ENCODE assay signal across 24 cellular contexts in genomic region chr7:1646391-1646790, GRCh38. TPM values are rescaled to one million over a fixed set of nuclear protein-coding genes. Genes with fewer than 3 reads are reported as not detected.
A peak's percentile ranks its signal among the peaks of the same experiment; 100 is the strongest.
DNase-seq lines count a peak whose midpoint lies in the region; ATAC-seq, FAIRE-seq and TF ChIP-seq lines count a peak whose summit lies in the region.
"Had no signal": no experiment of that assay in that cellular context is flagged by ENCODE, and none has a peak within 500 bp of the region (broad histone marks: within the 10 kb centered on the region; RNA-seq: fewer than 3 reads in every experiment).

No MANE protein-coding gene starts in this region.

- POLR2A ChIA-PET in HepG2 (lab: Yijun Ruan, JAX): no interaction called here

- H3K9ac ChIP-seq in BLaER1 treated with 17β-estradiol and CSF1 and Interleukin-3, amounts not matched to agents 10 nM and 100 nM: peak overlapping the region in 7 of 11 experiments; percentile 20 to 74 (median 64); a peak in 12 of 22 replicates
- no peak overlapping the region for H3K9ac ChIP-seq in HepG2 (ENCODE audit: insufficient read depth, low read depth, low read length)

- intact Hi-C loops in HepG2 (cut with micrococcal nuclease; ENCODE audit: unreplicated experiment): no loop called here
- intact Hi-C loops in psoas muscle (cut with DNase I): no loop called here

- peak overlapping the region; percentile 82 to 99 (median 87) for H3K4me2 ChIP-seq in BLaER1 treated with 17β-estradiol and CSF1 and Interleukin-3, amounts not matched to agents 10 nM and 100 nM
- 0 out of 2 replicates have a peak overlapping the region, but pooled peaks have one; percentile 7 for H3K4me2 ChIP-seq in HepG2 (ENCODE audit: low read depth, low read length)

- ATAC-seq in HepG2: no peak
- no peak for ATAC-seq in psoas muscle
- ATAC-seq in HG02840 (IDR thresholded peaks at IDR 0.05; ENCODE audit: low FRiP score, unreplicated experiment): no peak
- ATAC-seq in GM19452 (IDR thresholded peaks at IDR 0.05; ENCODE audit: unreplicated experiment): no peak
- ATAC-seq: HCT116, SK-N-SH treated with all-trans-retinoic acid at 6 μM for 48 hours had no signal

- DNase-seq in WERI-Rb-1 (no peak), HepG2 (ENCODE audit: low spot score) (no peak), psoas muscle (no peak), NCI-H510A (lab: John Stamatoyannopoulos, UW) (no peak)
- DNase-seq: CD8-positive, alpha-beta memory T cell; DMS79 treated with DMSO at 0.1 percent for 48 hours; GF-D8; Kasumi-1; MV-4-11; NCI-H1105; NCI-H146; NCI-H1930; NCI-H2107; NCI-H774; SIG-M5 had no signal

- H4K20me1 ChIP-seq in BLaER1 treated with 17β-estradiol and CSF1 and Interleukin-3, amounts not matched to agents 10 nM and 100 nM: peaks cover 0 to 55% (median 0%) of the 10 kb centered on the region in 11 experiments; a peak in 5 of 22 replicates
- no peaks in the 10 kb centered on the region for H4K20me1 ChIP-seq in HepG2 (ENCODE audit: insufficient read depth, low read length)

- no peaks in the 10 kb centered on the region for H3K36me3 ChIP-seq in BLaER1 treated with 17β-estradiol and CSF1 and Interleukin-3, amounts not matched to agents 10 nM and 100 nM
- H3K36me3 ChIP-seq in WERI-Rb-1 (no peaks in the 10 kb centered on the region), HepG2 (replicated peaks in 1 of 2; ENCODE audit: control insufficient read depth in 1 of 2, insufficient read depth in 2 of 2, low read length in 2 of 2) (no peaks in the 10 kb centered on the region), psoas muscle (ENCODE audit: insufficient read depth in 1 of 2, low read depth in 1 of 2) (no peaks in the 10 kb centered on the region)

- peak overlapping the region in 3 of 10 experiments; percentile 36 to 58 (median 54); a peak in 4 of 20 replicates for H3K4me3 ChIP-seq in BLaER1 treated with 17β-estradiol and CSF1 and Interleukin-3, amounts not matched to agents 10 nM and 100 nM
- no peak overlapping the region for H3K4me3 ChIP-seq in WERI-Rb-1 (ENCODE audit: low read depth, low read length)
- no peak overlapping the region for H3K4me3 ChIP-seq in HepG2 (replicated peaks in 1 of 3; ENCODE audit: insufficient read depth in 1 of 3, low read depth in 2 of 3, low read length in 3 of 3)
- no peak overlapping the region for H3K4me3 ChIP-seq in psoas muscle

- BruUV-seq in HepG2 (replicated peaks; lab: Mats Ljungman, UMichigan): no TSS peak

- no peak for TF ChIP-seq EP300 in HepG2 (IDR thresholded peaks at IDR 0.05; ENCODE audit: low read depth in 2 of 2, low read length in 2 of 2)
- TF ChIP-seq EP300 in HepG2 (CRISPR knock-in tag; IDR thresholded peaks at IDR 0.05; ENCODE audit: borderline replicate concordance): no peak

- no peaks in the 10 kb centered on the region for H3K79me2 ChIP-seq in HepG2 (ENCODE audit: insufficient read depth, low read length)

- TF ChIP-seq POLR2A in HepG2 (IDR thresholded peaks at IDR 0.05; ENCODE audit: insufficient read depth in 1 of 2, low read depth in 2 of 2, low read length in 2 of 2): no peak

- in situ Hi-C loops in HepG2 (cut with HindIII; ENCODE audit: extremely low pct_ligation_motif_present, low pct_unique_long_range_greater_than_20kb): no loop called here

- CTCF ChIA-PET in HepG2 (lab: Yijun Ruan, JAX; ENCODE audit: low intra/inter-chr PET ratio, low total read pairs): no interaction called here

- TF ChIP-seq CTCF in WERI-Rb-1 (IDR thresholded peaks at IDR 0.05; ENCODE audit: low read depth, low read length) (no peak), HepG2 (CRISPR knock-in tag; IDR thresholded peaks at IDR 0.05) (no peak), psoas muscle (IDR thresholded peaks at IDR 0.05) (no peak)

- WGBS in HepG2 (ENCODE audit: low lambda C conversion rate): 25% methylated on average over 6 of the region's 8 CpGs
- 82 to 84% (median 83%) methylated on average over 8 of the region's 8 CpGs for WGBS in psoas muscle, 3 donors

- peaks cover 34 to 98% (median 97%) of the 10 kb centered on the region in 10 experiments for H3K4me1 ChIP-seq in BLaER1 treated with 17β-estradiol and CSF1 and Interleukin-3, amounts not matched to agents 10 nM and 100 nM
- H3K4me1 ChIP-seq in HepG2 (ENCODE audit: insufficient read depth, low read length): peaks cover 62% of the 10 kb centered on the region
- H3K4me1 ChIP-seq in psoas muscle: peaks cover 24% of the 10 kb centered on the region

- no peak for TF ChIP-seq RAD21 in HepG2 (CRISPR knock-in tag; IDR thresholded peaks at IDR 0.05)

- H3K9me3 ChIP-seq in BLaER1 treated with 17β-estradiol and CSF1 and Interleukin-3, amounts not matched to agents 10 nM and 100 nM (replicated peaks in 1 of 11): no peaks in the 10 kb centered on the region
- H3K9me3 ChIP-seq in WERI-Rb-1 (ENCODE audit: severe bottlenecking): no peaks in the 10 kb centered on the region
- H3K9me3 ChIP-seq in HepG2 (ENCODE audit: low read length): no peaks in the 10 kb centered on the region
- H3K9me3 ChIP-seq in psoas muscle: no peaks in the 10 kb centered on the region

- H2AFZ ChIP-seq in HepG2 (ENCODE audit: low read length): no peak overlapping the region

- FAIRE-seq in HepG2 (lab: Jason Lieb, UNC): no peak
- FAIRE-seq: GM12891, H1, RCC 7860 had no signal

- peaks cover 0 to 68% (median 0%) of the 10 kb centered on the region in 11 experiments; a peak in 7 of 22 replicates for H3K27me3 ChIP-seq in BLaER1 treated with 17β-estradiol and CSF1 and Interleukin-3, amounts not matched to agents 10 nM and 100 nM
- H3K27me3 ChIP-seq in WERI-Rb-1 (ENCODE audit: insufficient read depth, low read depth, severe bottlenecking) (no peaks in the 10 kb centered on the region), HepG2 (ENCODE audit: control insufficient read depth in 1 of 2, insufficient read depth in 2 of 2, low read length in 2 of 2) (peaks cover 11 to 75% of the 10 kb centered on the region in 2 experiments), psoas muscle (ENCODE audit: insufficient read depth in 3 of 3, low read length in 2 of 3) (peaks cover 0 to 3% (median 0%) of the 10 kb centered on the region in 3 donors)

- H3K27ac ChIP-seq in BLaER1 treated with 17β-estradiol and CSF1 and Interleukin-3, amounts not matched to agents 10 nM and 100 nM: peak overlapping the region in 7 of 11 experiments; percentile 40 to 79 (median 67); a peak in 11 of 22 replicates
- H3K27ac ChIP-seq in WERI-Rb-1 (peak overlapping the region; percentile 65; the same call in 1 of the 2 replicates), HepG2 (ENCODE audit: extremely low read length, insufficient read depth, low read length) (no peak overlapping the region), psoas muscle (peak overlapping the region; percentile 97)

TF ChIP-seq in HepG2, 621 proteins besides CTCF, POLR2A, EP300 and RAD21 (continues in another document):
- TF ChIP-seq HOXA7 (CRISPR knock-in tag; IDR thresholded peaks at IDR 0.05) (no peak), ZNF563 (CRISPR knock-in tag; IDR thresholded peaks at IDR 0.05) (no peak), ZNF691 (CRISPR knock-in tag; IDR thresholded peaks at IDR 0.05; ENCODE audit: borderline replicate concordance, low read depth) (no peak), ZNF225 (CRISPR knock-in tag; IDR thresholded peaks at IDR 0.05) (no peak), ATRX (CRISPR knock-in tag; IDR thresholded peaks at IDR 0.05; ENCODE audit: borderline replicate concordance) (no peak), KLF11 (CRISPR knock-in tag; IDR thresholded peaks at IDR 0.05) (no peak), HHEX (CRISPR knock-in tag; IDR thresholded peaks at IDR 0.05) (no peak), ZNF761 (CRISPR knock-in tag; conservative IDR thresholded peaks at IDR 0.05) (no peak), MEF2D (CRISPR knock-in tag; IDR thresholded peaks at IDR 0.05) (no peak)
- TF ChIP-seq, protein P1, sequence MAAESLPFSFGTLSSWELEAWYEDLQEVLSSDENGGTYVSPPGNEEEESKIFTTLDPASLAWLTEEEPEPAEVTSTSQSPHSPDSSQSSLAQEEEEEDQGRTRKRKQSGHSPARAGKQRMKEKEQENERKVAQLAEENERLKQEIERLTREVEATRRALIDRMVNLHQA (CRISPR knock-in tag; IDR thresholded peaks at IDR 0.05): no peak

RNA-seq across cellular contexts. Expression of gene ELFN1, which starts 23.7 kb away (rescaled TPM):
- total RNA-seq in HepG2 (2016; rRNA removed; fragmentation: Illumina TruSeq; extraction: Trizol) (0.13 and 0.18 TPM in 2 replicates), psoas muscle (under 1 TPM; 0.46 to 0.73 (median 0.66) TPM)
- 0.10 TPM in 1 of 2 replicates, not detected in the other for total RNA-seq in HepG2 (2016; cell fraction: cytosol; rRNA removed; fragmentation: Illumina TruSeq; extraction: Trizol; ENCODE audit: low read depth)
- 0.21 and 0.28 TPM in 2 replicates for total RNA-seq in HepG2 (2016; cell fraction: insoluble cytoplasmic fraction; rRNA removed; fragmentation: Illumina TruSeq; extraction: Trizol)
- total RNA-seq in HepG2 (2016; cell fraction: membrane; rRNA removed; fragmentation: Illumina TruSeq; extraction: Trizol): 0.10 and 0.12 TPM in 2 replicates
- total RNA-seq in HepG2 (2016; cell fraction: nucleus; rRNA removed; fragmentation: Illumina TruSeq; extraction: Trizol): 0.13 and 0.19 TPM in 2 replicates
- polyA plus RNA-seq in HepG2 (2011; rRNA removed) (0.13 and 1.5 TPM in 2 replicates), psoas muscle (under 1 TPM; 0.11 to 0.87 (median 0.27) TPM)
- polyA plus RNA-seq in HepG2 (2011; cell fraction: cytosol; rRNA removed): 0.32 and 1.0 TPM in 2 replicates
- polyA plus RNA-seq in HepG2 (2011; cell fraction: nucleus; rRNA removed): 0.48 and 1.6 TPM in 2 replicates
- polyA plus RNA-seq in HepG2 (2012): 0.28 and 1.0 TPM in 2 replicates
- polyA plus RNA-seq in HepG2 (2016; cell fraction: cytosol; fragmentation: Illumina TruSeq; extraction: Trizol; ENCODE audit: low read depth): 0.03 and 0.05 TPM in 2 replicates
- polyA plus RNA-seq in HepG2 (2016; cell fraction: insoluble cytoplasmic fraction; fragmentation: Illumina TruSeq; extraction: Trizol; ENCODE audit: low read depth): 0.22 and 0.29 TPM in 2 replicates
- polyA plus RNA-seq in HepG2 (2016; cell fraction: membrane; fragmentation: Illumina TruSeq; extraction: Trizol; ENCODE audit: low read depth): 0.09 and 0.12 TPM in 2 replicates
- polyA plus RNA-seq in HepG2 (2016; cell fraction: nucleus; fragmentation: Illumina TruSeq; extraction: Trizol; ENCODE audit: insufficient read depth, low read depth): 0.27 and 0.31 TPM in 2 replicates
- polyA minus RNA-seq in HepG2 (2011; rRNA and poly(A)+ RNA removed; ENCODE audit: low replicate concordance): 0.21 and 0.50 TPM in 2 replicates
- polyA minus RNA-seq in HepG2 (2011; cell fraction: cytosol; rRNA and poly(A)+ RNA removed): 0.18 and 1.1 TPM in 2 replicates
- 0.13 and 0.50 TPM in 2 replicates for polyA minus RNA-seq in HepG2 (2011; cell fraction: nucleus; rRNA and poly(A)+ RNA removed)
- total RNA-seq: M059J had no signal
